Comparison of ENCODE assay signal across 19 cellular contexts in the genomic region with DNA sequence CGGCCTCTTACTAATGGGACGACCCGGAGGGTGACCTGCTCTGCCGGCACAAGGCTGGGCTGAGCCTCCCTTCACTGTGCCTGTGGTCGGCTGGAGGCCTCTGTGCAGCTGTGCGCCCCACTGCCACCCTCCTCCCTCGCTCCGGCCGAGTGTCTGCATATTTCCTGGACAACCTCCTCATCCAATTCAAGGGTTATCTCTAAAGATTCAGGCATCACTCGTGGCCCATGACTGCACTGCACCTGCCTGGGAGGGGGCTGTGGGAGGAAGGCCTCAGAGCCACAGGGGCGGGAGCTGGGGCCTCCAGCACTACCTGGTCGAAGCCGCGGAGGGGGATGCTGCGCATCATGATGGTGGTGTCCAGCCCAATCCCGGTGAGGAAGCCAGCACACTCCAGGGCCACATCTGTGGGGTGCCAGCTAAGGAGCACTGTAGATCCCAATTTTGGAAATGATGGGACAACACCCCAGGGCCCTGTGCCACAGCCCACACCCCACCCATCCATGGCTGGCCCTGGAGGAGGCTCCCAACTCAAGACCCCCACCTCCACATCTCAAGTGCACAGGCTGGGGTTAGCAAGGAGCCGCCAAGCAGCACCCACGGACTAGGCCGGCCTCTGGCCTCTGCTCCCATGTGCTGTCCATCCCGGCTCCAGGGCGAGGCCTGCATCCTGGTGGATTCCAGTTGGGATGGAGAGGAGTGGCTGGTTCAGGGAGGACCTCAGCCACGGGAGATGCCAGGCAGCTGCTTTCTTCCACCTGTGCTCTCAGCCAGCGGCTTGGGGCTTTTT. TPM values are rescaled to one million over a fixed set of nuclear protein-coding genes. Genes with fewer than 3 reads are reported as not detected.
DNase-seq lines count a peak whose midpoint lies in the region; ATAC-seq, FAIRE-seq and TF ChIP-seq lines count a peak whose summit lies in the region.
"Had no signal": no experiment of that assay in that cellular context is flagged by ENCODE, and none has a peak within 500 bp of the region (broad histone marks: within the 10 kb centered on the region; RNA-seq: fewer than 3 reads in every experiment).

No MANE protein-coding gene starts in this region.

- H3K9me3 ChIP-seq in HepG2 (ENCODE audit: low read length) (no peaks in the 10 kb centered on the region), right lobe of liver (no peaks in the 10 kb centered on the region)
- H3K9me3 ChIP-seq: SJCRH30 had no signal

- peaks cover 37% of the 10 kb centered on the region for H3K4me1 Mint-ChIP-seq in activated naive CD8-positive, alpha-beta T cell treated with anti-CD3 and anti-CD28 coated beads for 36 hours

- no peak for TF ChIP-seq POLR2A in HepG2 (IDR thresholded peaks at IDR 0.05; ENCODE audit: insufficient read depth in 1 of 2, low read depth in 2 of 2, low read length in 2 of 2)
- TF ChIP-seq POLR2A in right lobe of liver (IDR thresholded peaks at IDR 0.05) = no peak

- WGBS in HepG2 (ENCODE audit: low lambda C conversion rate) = 87% methylated on average over 13 of the region's 23 CpGs
- 72% methylated on average over 5 of the region's 23 CpGs for WGBS in right lobe of liver (ENCODE audit: insufficient coverage, low coverage, low lambda C conversion rate, missing lambda C conversion rate)

- TF ChIP-seq RAD21 in HepG2 (CRISPR knock-in tag; IDR thresholded peaks at IDR 0.05) = no peak

- POLR2A ChIA-PET in HepG2 (lab: Yijun Ruan, JAX) = interaction anchor here (1.1 to 1.5 kb wide), 4 partner anchors 17 to 44 kb away, joined by 4 to 6 read pairs (median 5); a partner anchor contains a TSS

- H3K27ac Mint-ChIP-seq in activated naive CD8-positive, alpha-beta T cell treated with anti-CD3 and anti-CD28 coated beads for 36 hours = no peak overlapping the region

- H2AFZ ChIP-seq in HepG2 (ENCODE audit: low read length) = no peak overlapping the region
- H2AFZ ChIP-seq: PC-9 had no signal

- intact Hi-C loops in HepG2 (cut with micrococcal nuclease; ENCODE audit: unreplicated experiment) (no loop called here), right lobe of liver (cut with DNase I) (loop anchor here in 1 of 2 donors (5.0 to 10.0 kb wide), 2 partner anchors 113 to 146 kb away; no protein-coding TSS in a partner anchor)

- H3K4me1 ChIP-seq in HepG2 (ENCODE audit: insufficient read depth, low read length) (peaks cover 64% of the 10 kb centered on the region), right lobe of liver (no peaks in the 10 kb centered on the region)

- 0 out of 2 replicates have a peak overlapping the region, but pooled peaks have one; percentile 59 for H3K9ac ChIP-seq in HepG2 (ENCODE audit: insufficient read depth, low read depth, low read length)

- CTCF ChIA-PET in HepG2 (lab: Yijun Ruan, JAX; ENCODE audit: low intra/inter-chr PET ratio, low total read pairs) = no interaction called here

- H3K27me3 ChIP-seq in HepG2 (ENCODE audit: control insufficient read depth in 1 of 2, insufficient read depth in 2 of 2, low read length in 2 of 2) (no peaks in the 10 kb centered on the region), right lobe of liver (no peaks in the 10 kb centered on the region)
- H3K27me3 ChIP-seq: SJCRH30 had no signal

- DNase-seq in HepG2 (ENCODE audit: low spot score) = no peak
- no peak for DNase-seq in right lobe of liver
- DNase-seq in NCI-H1436 treated with DMSO at 0.1 percent for 48 hours (lab: John Stamatoyannopoulos, UW) = no peak
- DNase-seq in activated naive CD8-positive, alpha-beta T cell treated with anti-CD3 and anti-CD28 coated beads for 36 hours = no peak
- no peak for DNase-seq in NCI-H748 treated with DMSO at 0.1 percent for 48 hours (lab: John Stamatoyannopoulos, UW)
- DNase-seq: MM.1S, NCI-H1048, NCI-H1417 treated with DMSO at 0.1 percent for 48 hours, NCI-H187 treated with DMSO at 0.1 percent for 48 hours, NCI-H2107, NCI-H2227 treated with DMSO at 0.1 percent for 48 hours, NCI-H510A, PC-9, RPMI8226, SJCRH30 had no signal

- H3K27me3 Mint-ChIP-seq in activated naive CD8-positive, alpha-beta T cell treated with anti-CD3 and anti-CD28 coated beads for 36 hours = no peaks in the 10 kb centered on the region

- H3K4me3 ChIP-seq in HepG2 (replicated peaks in 1 of 3; ENCODE audit: insufficient read depth in 1 of 3, low read depth in 2 of 3, low read length in 3 of 3) (no peak overlapping the region), right lobe of liver (no peak overlapping the region)
- H3K4me3 ChIP-seq: PC-9, SJCRH30 had no signal

- H3K4me2 ChIP-seq in HepG2 (ENCODE audit: low read depth, low read length) = no peak overlapping the region
- H3K4me2 ChIP-seq: PC-9 had no signal

- no peak overlapping the region for H3K4me3 Mint-ChIP-seq in activated naive CD8-positive, alpha-beta T cell treated with anti-CD3 and anti-CD28 coated beads for 36 hours
- H3K4me3 Mint-ChIP-seq: CD14-positive monocyte had no signal

- H3K36me3 Mint-ChIP-seq in activated naive CD8-positive, alpha-beta T cell treated with anti-CD3 and anti-CD28 coated beads for 36 hours = peaks cover 9% of the 10 kb centered on the region

- in situ Hi-C loops in HepG2 (cut with HindIII; ENCODE audit: extremely low pct_ligation_motif_present, low pct_unique_long_range_greater_than_20kb) = no loop called here

- H3K9me3 Mint-ChIP-seq in activated naive CD8-positive, alpha-beta T cell treated with anti-CD3 and anti-CD28 coated beads for 36 hours = no peaks in the 10 kb centered on the region
- H3K9me3 Mint-ChIP-seq: CD14-positive monocyte had no signal

- BruUV-seq in HepG2 (replicated peaks; lab: Mats Ljungman, UMichigan) = no TSS peak

- H3K36me3 ChIP-seq in HepG2 (replicated peaks in 1 of 2; ENCODE audit: control insufficient read depth in 1 of 2, insufficient read depth in 2 of 2, low read length in 2 of 2) (peaks cover 5 to 15% of the 10 kb centered on the region in 2 experiments; a peak in 4 of 5 replicates), right lobe of liver (peaks cover 0 to 31% (median 6%) of the 10 kb centered on the region in 4 donors)
- H3K36me3 ChIP-seq: SJCRH30 had no signal

- H4K20me1 ChIP-seq in HepG2 (ENCODE audit: insufficient read depth, low read length) = no peaks in the 10 kb centered on the region

- ATAC-seq in HepG2 = no peak
- no peak for ATAC-seq in right lobe of liver

- FAIRE-seq in HepG2 (lab: Jason Lieb, UNC) = no peak
- FAIRE-seq: A204.1, H54 had no signal

- no peak for TF ChIP-seq EP300 in HepG2 (IDR thresholded peaks at IDR 0.05; ENCODE audit: low read depth in 2 of 2, low read length in 2 of 2)
- no peak for TF ChIP-seq EP300 in HepG2 (CRISPR knock-in tag; IDR thresholded peaks at IDR 0.05; ENCODE audit: borderline replicate concordance)

- H3K79me2 ChIP-seq in HepG2 (ENCODE audit: insufficient read depth, low read length) = no peaks in the 10 kb centered on the region

- no peak for TF ChIP-seq CTCF in HepG2 (CRISPR knock-in tag; IDR thresholded peaks at IDR 0.05)
- TF ChIP-seq CTCF in right lobe of liver (IDR thresholded peaks at IDR 0.05) = no peak

- peak overlapping the region; percentile 91 for H3K27ac ChIP-seq in HepG2 (ENCODE audit: extremely low read length, insufficient read depth, low read length)
- H3K27ac ChIP-seq in right lobe of liver = no peak overlapping the region
- H3K27ac ChIP-seq in angular gyrus (ENCODE audit: low read depth, low read length) = peak overlapping the region; percentile 82
- H3K27ac ChIP-seq: PC-9, SJCRH30 had no signal

RNA-seq across cellular contexts. Expression of a gene that starts 43.2 kb away (rescaled TPM):
- total RNA-seq in HepG2 (2016; rRNA removed; fragmentation: Illumina TruSeq; extraction: Trizol) (7.4 and 7.7 TPM in 2 replicates), right lobe of liver (1 to 10 TPM; 1.4 to 3.2 (median 2.7) TPM)
- 2.1 and 3.2 TPM in 2 replicates for total RNA-seq in HepG2 (2016; cell fraction: cytosol; rRNA removed; fragmentation: Illumina TruSeq; extraction: Trizol; ENCODE audit: low read depth)
- total RNA-seq in HepG2 (2016; cell fraction: insoluble cytoplasmic fraction; rRNA removed; fragmentation: Illumina TruSeq; extraction: Trizol) = 7.8 and 8.7 TPM in 2 replicates
- total RNA-seq in HepG2 (2016; cell fraction: membrane; rRNA removed; fragmentation: Illumina TruSeq; extraction: Trizol) = 4.1 and 4.4 TPM in 2 replicates
- 4.8 and 5.3 TPM in 2 replicates for total RNA-seq in HepG2 (2016; cell fraction: nucleus; rRNA removed; fragmentation: Illumina TruSeq; extraction: Trizol)
- 2.1 and 2.5 TPM in 2 replicates for polyA plus RNA-seq in HepG2 (2011; rRNA removed)
- polyA plus RNA-seq in HepG2 (2011; cell fraction: cytosol; rRNA removed) = 1.7 and 3.9 TPM in 2 replicates
- 4.7 and 6.8 TPM in 2 replicates for polyA plus RNA-seq in HepG2 (2011; cell fraction: nucleus; rRNA removed)
- polyA plus RNA-seq in HepG2 (2012) = 2.4 and 4.1 TPM in 2 replicates
- 1.7 and 2.3 TPM in 2 replicates for polyA plus RNA-seq in HepG2 (2016; cell fraction: cytosol; fragmentation: Illumina TruSeq; extraction: Trizol; ENCODE audit: low read depth)
- polyA plus RNA-seq in HepG2 (2016; cell fraction: insoluble cytoplasmic fraction; fragmentation: Illumina TruSeq; extraction: Trizol; ENCODE audit: low read depth) = 5.9 and 6.5 TPM in 2 replicates
- polyA plus RNA-seq in HepG2 (2016; cell fraction: membrane; fragmentation: Illumina TruSeq; extraction: Trizol; ENCODE audit: low read depth) = 2.8 and 3.1 TPM in 2 replicates
- 4.2 and 7.0 TPM in 2 replicates for polyA plus RNA-seq in HepG2 (2016; cell fraction: nucleus; fragmentation: Illumina TruSeq; extraction: Trizol; ENCODE audit: insufficient read depth, low read depth)
- 2.4 and 4.9 TPM in 2 replicates for polyA minus RNA-seq in HepG2 (2011; rRNA and poly(A)+ RNA removed; ENCODE audit: low replicate concordance)
- polyA minus RNA-seq in HepG2 (2011; cell fraction: cytosol; rRNA and poly(A)+ RNA removed) = 1.7 and 2.4 TPM in 2 replicates
- 0.75 and 1.8 TPM in 2 replicates for polyA minus RNA-seq in HepG2 (2011; cell fraction: nucleus; rRNA and poly(A)+ RNA removed)
- total RNA-seq in activated naive CD8-positive, alpha-beta T cell treated with anti-CD3 and anti-CD28 coated beads for 36 hours = 10 to 100 TPM; 14.5 TPM

RNA-seq across cellular contexts. Expression of a gene that starts 43.2 kb away (rescaled TPM):
- 14.1 and 17.6 TPM in 2 replicates for total RNA-seq in HepG2 (2016; rRNA removed; fragmentation: Illumina TruSeq; extraction: Trizol)
- 2.4 and 2.6 TPM in 2 replicates for total RNA-seq in HepG2 (2016; cell fraction: cytosol; rRNA removed; fragmentation: Illumina TruSeq; extraction: Trizol; ENCODE audit: low read depth)
- total RNA-seq in HepG2 (2016; cell fraction: insoluble cytoplasmic fraction; rRNA removed; fragmentation: Illumina TruSeq; extraction: Trizol) = 10.3 and 13.8 TPM in 2 replicates
- total RNA-seq in HepG2 (2016; cell fraction: membrane; rRNA removed; fragmentation: Illumina TruSeq; extraction: Trizol) = 6.4 and 6.7 TPM in 2 replicates
- total RNA-seq in HepG2 (2016; cell fraction: nucleus; rRNA removed; fragmentation: Illumina TruSeq; extraction: Trizol) = 15.1 and 15.3 TPM in 2 replicates
- polyA plus RNA-seq in HepG2 (2011; rRNA removed) = 15.8 and 18.2 TPM in 2 replicates
- polyA plus RNA-seq in HepG2 (2011; cell fraction: cytosol; rRNA removed) = 8.3 and 9.5 TPM in 2 replicates
- 47.3 and 53.1 TPM in 2 replicates for polyA plus RNA-seq in HepG2 (2011; cell fraction: nucleus; rRNA removed)
- polyA plus RNA-seq in HepG2 (2012) = 11.3 and 11.9 TPM in 2 replicates
- 1.3 and 1.5 TPM in 2 replicates for polyA plus RNA-seq in HepG2 (2016; cell fraction: cytosol; fragmentation: Illumina TruSeq; extraction: Trizol; ENCODE audit: low read depth)
- 8.2 and 12.3 TPM in 2 replicates for polyA plus RNA-seq in HepG2 (2016; cell fraction: insoluble cytoplasmic fraction; fragmentation: Illumina TruSeq; extraction: Trizol; ENCODE audit: low read depth)
- 2.5 and 3.1 TPM in 2 replicates for polyA plus RNA-seq in HepG2 (2016; cell fraction: membrane; fragmentation: Illumina TruSeq; extraction: Trizol; ENCODE audit: low read depth)
- polyA plus RNA-seq in HepG2 (2016; cell fraction: nucleus; fragmentation: Illumina TruSeq; extraction: Trizol; ENCODE audit: insufficient read depth, low read depth) = 23.5 and 25.4 TPM in 2 replicates
- polyA minus RNA-seq in HepG2 (2011; rRNA and poly(A)+ RNA removed; ENCODE audit: low replicate concordance) = 46.0 and 112 TPM in 2 replicates
- 8.4 and 10.0 TPM in 2 replicates for polyA minus RNA-seq in HepG2 (2011; cell fraction: cytosol; rRNA and poly(A)+ RNA removed)
- polyA minus RNA-seq in HepG2 (2011; cell fraction: nucleus; rRNA and poly(A)+ RNA removed) = 21.9 and 23.7 TPM in 2 replicates
- 1 to 10 TPM; 6.4 to 9.1 (median 6.6) TPM for total RNA-seq in right lobe of liver
- total RNA-seq in activated naive CD8-positive, alpha-beta T cell treated with anti-CD3 and anti-CD28 coated beads for 36 hours = 10 to 100 TPM; 18.7 to 23.1 TPM

RNA-seq across cellular contexts. Expression of a gene that starts 43.7 kb away (rescaled TPM):
- total RNA-seq in HepG2 (2016; rRNA removed; fragmentation: Illumina TruSeq; extraction: Trizol) (144 and 162 TPM in 2 replicates), right lobe of liver (100 to 1,000 TPM; 144 to 270 (median 200) TPM)
- total RNA-seq in HepG2 (2016; cell fraction: cytosol; rRNA removed; fragmentation: Illumina TruSeq; extraction: Trizol; ENCODE audit: low read depth) = 44.0 and 61.5 TPM in 2 replicates
- 127 and 167 TPM in 2 replicates for total RNA-seq in HepG2 (2016; cell fraction: insoluble cytoplasmic fraction; rRNA removed; fragmentation: Illumina TruSeq; extraction: Trizol)
- total RNA-seq in HepG2 (2016; cell fraction: membrane; rRNA removed; fragmentation: Illumina TruSeq; extraction: Trizol) = 60.4 and 90.3 TPM in 2 replicates
- 92.2 and 95.4 TPM in 2 replicates for total RNA-seq in HepG2 (2016; cell fraction: nucleus; rRNA removed; fragmentation: Illumina TruSeq; extraction: Trizol)
- 156 and 194 TPM in 2 replicates for polyA plus RNA-seq in HepG2 (2011; rRNA removed)
- 185 and 260 TPM in 2 replicates for polyA plus RNA-seq in HepG2 (2011; cell fraction: cytosol; rRNA removed)
- polyA plus RNA-seq in HepG2 (2011; cell fraction: nucleus; rRNA removed) = 192 TPM in 2 replicates
- 90.6 and 123 TPM in 2 replicates for polyA plus RNA-seq in HepG2 (2012)
- polyA plus RNA-seq in HepG2 (2016; cell fraction: cytosol; fragmentation: Illumina TruSeq; extraction: Trizol; ENCODE audit: low read depth) = 59.9 and 87.6 TPM in 2 replicates
- polyA plus RNA-seq in HepG2 (2016; cell fraction: insoluble cytoplasmic fraction; fragmentation: Illumina TruSeq; extraction: Trizol; ENCODE audit: low read depth) = 139 and 159 TPM in 2 replicates
- 62.3 and 85.6 TPM in 2 replicates for polyA plus RNA-seq in HepG2 (2016; cell fraction: membrane; fragmentation: Illumina TruSeq; extraction: Trizol; ENCODE audit: low read depth)
- 155 and 158 TPM in 2 replicates for polyA plus RNA-seq in HepG2 (2016; cell fraction: nucleus; fragmentation: Illumina TruSeq; extraction: Trizol; ENCODE audit: insufficient read depth, low read depth)
- 32.2 and 191 TPM in 2 replicates for polyA minus RNA-seq in HepG2 (2011; rRNA and poly(A)+ RNA removed; ENCODE audit: low replicate concordance)
- 76.6 and 84.9 TPM in 2 replicates for polyA minus RNA-seq in HepG2 (2011; cell fraction: cytosol; rRNA and poly(A)+ RNA removed)
- polyA minus RNA-seq in HepG2 (2011; cell fraction: nucleus; rRNA and poly(A)+ RNA removed) = 33.6 and 36.1 TPM in 2 replicates
- 10 to 100 TPM; 76.1 to 79.6 TPM for total RNA-seq in activated naive CD8-positive, alpha-beta T cell treated with anti-CD3 and anti-CD28 coated beads for 36 hours

RNA-seq across cellular contexts. Expression of a gene that starts 43.7 kb away (rescaled TPM):
- total RNA-seq in HepG2 (2016; rRNA removed; fragmentation: Illumina TruSeq; extraction: Trizol) = 16.4 and 18.6 TPM in 2 replicates
- 4.6 and 5.3 TPM in 2 replicates for total RNA-seq in HepG2 (2016; cell fraction: cytosol; rRNA removed; fragmentation: Illumina TruSeq; extraction: Trizol; ENCODE audit: low read depth)
- 16.6 and 20.5 TPM in 2 replicates for total RNA-seq in HepG2 (2016; cell fraction: insoluble cytoplasmic fraction; rRNA removed; fragmentation: Illumina TruSeq; extraction: Trizol)
- total RNA-seq in HepG2 (2016; cell fraction: membrane; rRNA removed; fragmentation: Illumina TruSeq; extraction: Trizol) = 7.4 and 8.1 TPM in 2 replicates
- 17.3 and 19.7 TPM in 2 replicates for total RNA-seq in HepG2 (2016; cell fraction: nucleus; rRNA removed; fragmentation: Illumina TruSeq; extraction: Trizol)
- polyA plus RNA-seq in HepG2 (2011; rRNA removed) = 17.5 and 23.4 TPM in 2 replicates
- 11.8 and 19.6 TPM in 2 replicates for polyA plus RNA-seq in HepG2 (2011; cell fraction: cytosol; rRNA removed)
- 74.7 and 94.3 TPM in 2 replicates for polyA plus RNA-seq in HepG2 (2011; cell fraction: nucleus; rRNA removed)
- 11.2 and 13.2 TPM in 2 replicates for polyA plus RNA-seq in HepG2 (2012)
- polyA plus RNA-seq in HepG2 (2016; cell fraction: cytosol; fragmentation: Illumina TruSeq; extraction: Trizol; ENCODE audit: low read depth) = 3.6 and 4.0 TPM in 2 replicates
- polyA plus RNA-seq in HepG2 (2016; cell fraction: insoluble cytoplasmic fraction; fragmentation: Illumina TruSeq; extraction: Trizol; ENCODE audit: low read depth) = 17.8 and 20.1 TPM in 2 replicates
- 5.9 and 6.5 TPM in 2 replicates for polyA plus RNA-seq in HepG2 (2016; cell fraction: membrane; fragmentation: Illumina TruSeq; extraction: Trizol; ENCODE audit: low read depth)
- polyA plus RNA-seq in HepG2 (2016; cell fraction: nucleus; fragmentation: Illumina TruSeq; extraction: Trizol; ENCODE audit: insufficient read depth, low read depth) = 34.4 and 34.7 TPM in 2 replicates
- 28.2 and 29.9 TPM in 2 replicates for polyA minus RNA-seq in HepG2 (2011; rRNA and poly(A)+ RNA removed; ENCODE audit: low replicate concordance)
- polyA minus RNA-seq in HepG2 (2011; cell fraction: cytosol; rRNA and poly(A)+ RNA removed) = 10.6 and 12.9 TPM in 2 replicates
- polyA minus RNA-seq in HepG2 (2011; cell fraction: nucleus; rRNA and poly(A)+ RNA removed) = 24.5 and 27.3 TPM in 2 replicates
- 10 to 100 TPM; 35.9 to 47.8 (median 44.3) TPM for total RNA-seq in right lobe of liver
- 10 to 100 TPM; 20.3 to 20.9 TPM for total RNA-seq in activated naive CD8-positive, alpha-beta T cell treated with anti-CD3 and anti-CD28 coated beads for 36 hours

Comparison
In these comparisons a context has a peak if more than half of its experiments do, and no peak if none do; other contexts are left out.
1. H3K27ac ChIP-seq: peak in HepG2 (single experiment) and angular gyrus (single experiment); none in right lobe of liver (0 of 3).